37 cellular contexts compared by ENCODE assay signal in the genomic region with DNA sequence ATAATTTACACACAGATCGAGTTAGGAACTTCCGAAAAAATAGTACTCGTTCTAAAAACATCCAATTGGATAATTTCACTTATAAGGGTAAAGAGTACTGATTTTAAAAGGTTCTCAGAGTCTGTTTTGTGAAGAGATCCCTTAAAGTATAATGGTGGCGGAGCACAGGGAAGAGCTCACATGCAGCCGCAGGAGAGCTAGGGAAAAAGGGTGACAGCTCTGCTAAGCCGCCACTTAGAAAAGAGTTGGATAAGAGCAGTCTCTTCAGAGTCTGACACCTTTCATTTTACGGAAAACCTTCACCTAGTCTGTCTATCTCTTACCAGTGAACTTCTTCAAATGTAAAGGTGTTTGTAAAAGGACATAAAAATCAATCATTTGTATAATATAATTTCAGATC.
"Had no signal": no experiment of that assay in that cellular context is flagged by ENCODE, and none has a peak within 500 bp of the region (broad histone marks: within the 10 kb centered on the region; RNA-seq: fewer than 3 reads in every experiment).

No MANE protein-coding gene starts in this region.

- H3K4me1 Mint-ChIP-seq: activated naive CD4-positive, alpha-beta T cell treated with anti-CD3 and anti-CD28 coated beads, Interleukin-2, amount 10 ng/mL, durations not matched to agents 7 days and 5 days; activated naive CD4-positive, alpha-beta T cell treated with anti-CD3 and anti-CD28 coated beads, Interleukin-2, amount 50 U/mL, for 24 hours; activated naive CD8-positive, alpha-beta T cell treated with anti-CD3 and anti-CD28 coated beads for 36 hours; activated naive CD8-positive, alpha-beta T cell treated with anti-CD3 and anti-CD28 coated beads, Interleukin-2, amount 10 ng/mL, durations not matched to agents 7 days and 5 days; activated naive CD8-positive, alpha-beta T cell treated with anti-CD3 and anti-CD28 coated beads, Interleukin-2, amount 50 U/mL, for 24 hours; activated T-helper 17 cell treated with anti-CD3 and anti-CD28 coated beads, Interleukin-2, amount 50 U/mL, for 72 hours; brain; central memory CD8-positive, alpha-beta T cell had no signal

- H3K4me3 ChIP-seq: adrenal gland, ascending aorta, body of pancreas, breast epithelium, cardiac muscle cell had no signal

- H3K4me3 Mint-ChIP-seq: activated naive CD4-positive, alpha-beta T cell treated with anti-CD3 and anti-CD28 coated beads for 36 hours; activated naive CD4-positive, alpha-beta T cell treated with anti-CD3 and anti-CD28 coated beads, Interleukin-2, amount 10 ng/mL, durations not matched to agents 7 days and 5 days; activated naive CD4-positive, alpha-beta T cell treated with anti-CD3 and anti-CD28 coated beads, Interleukin-2, amount 50 U/mL, for 24 hours; activated naive CD8-positive, alpha-beta T cell; activated naive CD8-positive, alpha-beta T cell treated with anti-CD3 and anti-CD28 coated beads for 36 hours; activated naive CD8-positive, alpha-beta T cell treated with anti-CD3 and anti-CD28 coated beads, Interleukin-2, amount 10 ng/mL, durations not matched to agents 7 days and 5 days; activated naive CD8-positive, alpha-beta T cell treated with anti-CD3 and anti-CD28 coated beads, Interleukin-2, amount 50 U/mL, for 24 hours; activated T-cell treated with anti-CD3 and anti-CD28 coated beads, Interleukin-2, amount 50 U/mL, for 24 hours; activated T-cell treated with anti-CD3 and anti-CD28 coated beads, Interleukin-2, amount 50 U/mL, for 4 hours; activated T-cell treated with anti-CD3 and anti-CD28 coated beads, Interleukin-2, amount 50 U/mL, for 72 hours; activated T-helper 1 cell treated with anti-CD3 and anti-CD28 coated beads, Interleukin-12 subunit alpha, Interleukin-12 subunit beta, Interleukin-2, Interleukin-4 antibody, amounts not matched to agents 30 ng/mL and 10 ng/mL and 1 ng/mL, durations not matched to agents 14 hours and 24 hours and 36 hours; activated T-helper 17 cell treated with anti-CD3 and anti-CD28 coated beads, Interleukin-2, amount 50 U/mL, for 72 hours; brain; central memory CD8-positive, alpha-beta T cell had no signal

- H3K4me1 ChIP-seq: adrenal gland, ascending aorta, body of pancreas, breast epithelium had no signal

- H3K27me3 ChIP-seq: adrenal gland, ascending aorta, body of pancreas, brain microvascular endothelial cell, breast epithelium, cardiac muscle cell had no signal

- H3K27ac Mint-ChIP-seq: activated naive CD4-positive, alpha-beta T cell treated with anti-CD3 and anti-CD28 coated beads for 36 hours; activated naive CD4-positive, alpha-beta T cell treated with anti-CD3 and anti-CD28 coated beads, Interleukin-2, amount 10 ng/mL, durations not matched to agents 7 days and 5 days; activated naive CD4-positive, alpha-beta T cell treated with anti-CD3 and anti-CD28 coated beads, Interleukin-2, amount 50 U/mL, for 24 hours; activated naive CD4-positive, alpha-beta T cell treated with anti-CD3 and anti-CD28 coated beads, Interleukin-2, amount 50 U/mL, for 72 hours; activated naive CD8-positive, alpha-beta T cell; activated naive CD8-positive, alpha-beta T cell treated with anti-CD3 and anti-CD28 coated beads for 36 hours; activated naive CD8-positive, alpha-beta T cell treated with anti-CD3 and anti-CD28 coated beads, Interleukin-2, amount 10 ng/mL, durations not matched to agents 7 days and 5 days; activated naive CD8-positive, alpha-beta T cell treated with anti-CD3 and anti-CD28 coated beads, Interleukin-2, amount 50 U/mL, for 24 hours; activated T-cell treated with anti-CD3 and anti-CD28 coated beads, Interleukin-2, amount 50 U/mL, for 24 hours; activated T-cell treated with anti-CD3 and anti-CD28 coated beads, Interleukin-2, amount 50 U/mL, for 72 hours; activated T-helper 1 cell treated with anti-CD3 and anti-CD28 coated beads, Interleukin-12 subunit alpha, Interleukin-12 subunit beta, Interleukin-2, Interleukin-4 antibody, amounts not matched to agents 30 ng/mL and 10 ng/mL and 1 ng/mL, durations not matched to agents 14 hours and 24 hours and 36 hours; activated T-helper 17 cell treated with anti-CD3 and anti-CD28 coated beads, Interleukin-2, amount 50 U/mL, for 72 hours; activated T-helper 2 cell treated with anti-CD3 and anti-CD28 coated beads, Interferon-gamma antibody, Interleukin-2, Interleukin-4, amounts not matched to agents 10 μg/mL and 5 μg/mL and 100 μg/mL, durations not matched to agents 14 hours and 24 hours and 36 hours; brain had no signal

- ATAC-seq: activated naive CD4-positive, alpha-beta T cell treated with anti-CD3 and anti-CD28 coated beads, Interleukin-2, amount 50 U/mL, for 72 hours; activated naive CD8-positive, alpha-beta T cell treated with anti-CD3 and anti-CD28 coated beads, Interleukin-2, amount 50 U/mL, for 24 hours; activated T-cell treated with anti-CD3 and anti-CD28 coated beads, Interleukin-2, amount 50 U/mL, for 4 hours; activated T-cell treated with anti-CD3 and anti-CD28 coated beads, Interleukin-2, amount 50 U/mL, for 72 hours; activated T-helper 17 cell treated with anti-CD3 and anti-CD28 coated beads, Interleukin-2, amount 50 U/mL, for 72 hours; body of pancreas had no signal

- H3K27me3 Mint-ChIP-seq: activated naive CD4-positive, alpha-beta T cell treated with anti-CD3 and anti-CD28 coated beads, Interleukin-2, amount 10 ng/mL, durations not matched to agents 7 days and 5 days; activated naive CD4-positive, alpha-beta T cell treated with anti-CD3 and anti-CD28 coated beads, Interleukin-2, amount 50 U/mL, for 24 hours; activated naive CD8-positive, alpha-beta T cell; activated naive CD8-positive, alpha-beta T cell treated with anti-CD3 and anti-CD28 coated beads for 36 hours; activated naive CD8-positive, alpha-beta T cell treated with anti-CD3 and anti-CD28 coated beads, Interleukin-2, amount 10 ng/mL, durations not matched to agents 7 days and 5 days; activated naive CD8-positive, alpha-beta T cell treated with anti-CD3 and anti-CD28 coated beads, Interleukin-2, amount 50 U/mL, for 24 hours; activated T-cell treated with anti-CD3 and anti-CD28 coated beads, Interleukin-2, amount 50 U/mL, for 24 hours; activated T-helper 17 cell treated with anti-CD3 and anti-CD28 coated beads, Interleukin-2, amount 50 U/mL, for 72 hours; brain; central memory CD8-positive, alpha-beta T cell had no signal

- DNase-seq: activated effector memory CD4-positive, alpha-beta T cell treated with anti-CD3 and anti-CD28 coated beads, Interleukin-2, amount 50 U/mL, for 16 hours; activated effector memory CD4-positive, alpha-beta T cell treated with Interleukin-2 at 50 U/mL for 16 hours; activated gamma-delta T cell; activated gamma-delta T cell treated with Interleukin-2 at 50 U/mL for 16 hours; activated naive CD4-positive, alpha-beta T cell; activated naive CD4-positive, alpha-beta T cell treated with anti-CD3 and anti-CD28 coated beads for 36 hours; activated naive CD4-positive, alpha-beta T cell treated with anti-CD3 and anti-CD28 coated beads, Interleukin-2, amount 10 ng/mL, durations not matched to agents 7 days and 5 days; activated naive CD4-positive, alpha-beta T cell treated with anti-CD3 and anti-CD28 coated beads, Interleukin-2, amount 50 U/mL, for 16 hours; activated naive CD4-positive, alpha-beta T cell treated with Interleukin-2 at 50 U/mL for 16 hours; activated naive CD8-positive, alpha-beta T cell treated with anti-CD3 and anti-CD28 coated beads for 36 hours; activated naive CD8-positive, alpha-beta T cell treated with anti-CD3 and anti-CD28 coated beads, Interleukin-2, amount 10 ng/mL, durations not matched to agents 7 days and 5 days; activated naive CD8-positive, alpha-beta T cell treated with anti-CD3 and anti-CD28 coated beads, Interleukin-2, amount 50 U/mL, for 24 hours; activated T-cell treated with anti-CD3 and anti-CD28 coated beads for 4 hours; activated T-cell treated with anti-CD3 and anti-CD28 coated beads, Interleukin-2, amount 50 U/mL, for 1 hour; activated T-cell treated with anti-CD3 and anti-CD28 coated beads, Interleukin-2, amount 50 U/mL, for 24 hours; activated T-cell treated with anti-CD3 and anti-CD28 coated beads, Interleukin-2, amount 50 U/mL, for 4 hours; activated T-cell treated with anti-CD3 and anti-CD28 coated beads, Interleukin-2, amount 50 U/mL, for 48 hours; activated T-cell treated with anti-CD3 and anti-CD28 coated beads, Interleukin-2, amount 50 U/mL, for 72 hours; adrenal gland; amniotic stem cell; amygdala; anterior cingulate cortex; aorta; body of pancreas; brain microvascular endothelial cell; central memory CD4-positive, alpha-beta T cell had no signal

- H3K36me3 Mint-ChIP-seq: activated naive CD4-positive, alpha-beta T cell treated with anti-CD3 and anti-CD28 coated beads, Interleukin-2, amount 10 ng/mL, durations not matched to agents 7 days and 5 days had no signal

- H3K9me3 Mint-ChIP-seq: activated naive CD4-positive, alpha-beta T cell treated with anti-CD3 and anti-CD28 coated beads for 36 hours; activated naive CD4-positive, alpha-beta T cell treated with anti-CD3 and anti-CD28 coated beads, Interleukin-2, amount 10 ng/mL, durations not matched to agents 7 days and 5 days; activated naive CD8-positive, alpha-beta T cell treated with anti-CD3 and anti-CD28 coated beads, Interleukin-2, amount 10 ng/mL, durations not matched to agents 7 days and 5 days; activated T-cell treated with anti-CD3 and anti-CD28 coated beads, Interleukin-2, amount 50 U/mL, for 24 hours; activated T-cell treated with anti-CD3 and anti-CD28 coated beads, Interleukin-2, amount 50 U/mL, for 4 hours; activated T-helper 1 cell treated with anti-CD3 and anti-CD28 coated beads, Interleukin-12 subunit alpha, Interleukin-12 subunit beta, Interleukin-2, Interleukin-4 antibody, amounts not matched to agents 30 ng/mL and 10 ng/mL and 1 ng/mL, durations not matched to agents 14 hours and 24 hours and 36 hours; activated T-helper 2 cell treated with anti-CD3 and anti-CD28 coated beads, Interferon-gamma antibody, Interleukin-2, Interleukin-4, amounts not matched to agents 10 μg/mL and 5 μg/mL and 100 μg/mL, durations not matched to agents 14 hours and 24 hours and 36 hours had no signal

- H3K36me3 ChIP-seq: adrenal gland, ascending aorta, brain microvascular endothelial cell, breast epithelium, cardiac muscle cell had no signal

- H3K9me3 ChIP-seq: ascending aorta, body of pancreas, breast epithelium had no signal

- H3K27ac ChIP-seq: adrenal gland, ascending aorta, body of pancreas, brain microvascular endothelial cell, breast epithelium, cardiac muscle cell had no signal
